20 cellular contexts compared by ENCODE assay signal in the genomic region with DNA sequence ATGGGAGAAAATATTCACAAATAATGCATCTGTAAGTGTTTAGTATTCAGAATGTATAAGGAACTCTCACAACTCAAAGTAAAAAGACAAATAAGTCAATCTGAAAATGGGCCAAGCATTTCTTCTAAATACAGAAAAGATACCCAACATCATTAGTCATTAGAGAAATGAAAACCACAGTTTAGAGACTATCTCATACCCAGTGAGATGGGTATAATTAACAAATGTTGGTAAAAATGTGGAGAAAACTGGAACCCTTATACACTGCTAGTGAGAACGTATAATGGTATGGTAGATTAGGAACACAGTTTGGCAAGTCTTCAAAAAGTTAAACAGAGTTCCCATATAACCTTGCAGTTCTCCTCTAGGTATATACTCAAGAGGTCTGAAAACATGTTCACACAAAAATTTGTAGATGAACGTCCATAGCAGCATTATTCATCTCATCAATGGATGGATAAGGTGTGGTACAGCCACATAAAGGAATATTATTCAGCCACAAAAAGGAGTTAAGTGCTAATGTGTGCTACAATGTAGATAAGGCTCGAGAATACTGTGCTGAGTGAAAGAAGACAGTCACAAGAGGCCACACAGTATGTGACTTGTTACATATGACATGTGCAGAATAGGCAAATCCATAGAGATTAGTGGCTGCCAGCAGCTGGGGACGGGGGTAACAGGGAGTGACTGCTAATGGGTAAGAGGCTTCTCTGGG. TPM values are rescaled to one million over a fixed set of nuclear protein-coding genes. Genes with fewer than 3 reads are reported as not detected.
DNase-seq lines count a peak whose midpoint lies in the region; ATAC-seq, FAIRE-seq and TF ChIP-seq lines count a peak whose summit lies in the region.
"Had no signal": no experiment of that assay in that cellular context is flagged by ENCODE, and none has a peak within 500 bp of the region (broad histone marks: within the 10 kb centered on the region; RNA-seq: fewer than 3 reads in every experiment).

No MANE protein-coding gene starts in this region.

- H3K4me1 Mint-ChIP-seq in activated T-cell treated with anti-CD3 and anti-CD28 coated beads, Interleukin-2, amount 50 U/mL, for 24 hours (ENCODE audit: low read depth), result peaks cover 52% of the 10 kb centered on the region
- H3K4me1 Mint-ChIP-seq in activated naive CD8-positive, alpha-beta T cell treated with anti-CD3 and anti-CD28 coated beads, Interleukin-2, amount 50 U/mL, for 24 hours, result peaks cover 50% of the 10 kb centered on the region
- H3K4me1 Mint-ChIP-seq in stimulated activated naive B cell treated with anti-CD40 and anti-IgM and Interleukin-4, amounts not matched to agents 10 μg/mL and 1 μg/mL and 100 μg/mL, for 72 hours, result peaks cover 25 to 64% of the 10 kb centered on the region in 2 donors

- ATAC-seq in activated naive CD8-positive, alpha-beta T cell treated with anti-CD3 and anti-CD28 coated beads, Interleukin-2, amount 50 U/mL, for 24 hours, result no peak
- no peak for ATAC-seq in stimulated activated naive B cell treated with anti-CD40 and anti-IgM and Interleukin-4, amounts not matched to agents 10 μg/mL and 1 μg/mL and 100 μg/mL, for 72 hours (replicated peaks)
- no peak for ATAC-seq in HG03469 (IDR thresholded peaks at IDR 0.05; ENCODE audit: unreplicated experiment)

- H3K27ac Mint-ChIP-seq in activated T-cell treated with anti-CD3 and anti-CD28 coated beads, Interleukin-2, amount 50 U/mL, for 24 hours, result peak overlapping the region; percentile 73
- peak overlapping the region; percentile 73 for H3K27ac Mint-ChIP-seq in activated naive CD8-positive, alpha-beta T cell treated with anti-CD3 and anti-CD28 coated beads, Interleukin-2, amount 50 U/mL, for 24 hours
- peak overlapping the region; percentile 26 for H3K27ac Mint-ChIP-seq in stimulated activated naive B cell treated with anti-CD40 and anti-IgM and Interleukin-4, amounts not matched to agents 10 μg/mL and 1 μg/mL and 100 μg/mL, for 72 hours

- no peaks in the 10 kb centered on the region for H3K27me3 Mint-ChIP-seq in activated T-cell treated with anti-CD3 and anti-CD28 coated beads, Interleukin-2, amount 50 U/mL, for 24 hours
- H3K27me3 Mint-ChIP-seq in activated naive CD8-positive, alpha-beta T cell treated with anti-CD3 and anti-CD28 coated beads, Interleukin-2, amount 50 U/mL, for 24 hours, result no peaks in the 10 kb centered on the region
- H3K27me3 Mint-ChIP-seq in stimulated activated naive B cell treated with anti-CD40 and anti-IgM and Interleukin-4, amounts not matched to agents 10 μg/mL and 1 μg/mL and 100 μg/mL, for 72 hours, result no peaks in the 10 kb centered on the region

- H3K9me3 Mint-ChIP-seq in activated T-cell treated with anti-CD3 and anti-CD28 coated beads, Interleukin-2, amount 50 U/mL, for 24 hours, result no peaks in the 10 kb centered on the region
- H3K9me3 Mint-ChIP-seq in activated naive CD8-positive, alpha-beta T cell treated with anti-CD3 and anti-CD28 coated beads, Interleukin-2, amount 50 U/mL, for 24 hours, result no peaks in the 10 kb centered on the region
- no peaks in the 10 kb centered on the region for H3K9me3 Mint-ChIP-seq in stimulated activated naive B cell treated with anti-CD40 and anti-IgM and Interleukin-4, amounts not matched to agents 10 μg/mL and 1 μg/mL and 100 μg/mL, for 72 hours

- TF ChIP-seq POLR2A in GM12891 (IDR thresholded peaks at IDR 0.05; ENCODE audit: low read depth, low read length) (0 out of 2 replicates have a peak, but pooled peaks have one; percentile 18), GM12892 (IDR thresholded peaks at IDR 0.05; ENCODE audit: low read depth, low read length) (no peak)

- H3K36me3 Mint-ChIP-seq in activated T-cell treated with anti-CD3 and anti-CD28 coated beads, Interleukin-2, amount 50 U/mL, for 24 hours (ENCODE audit: low read depth), result peaks cover 96% of the 10 kb centered on the region
- peaks cover 54% of the 10 kb centered on the region for H3K36me3 Mint-ChIP-seq in activated naive CD8-positive, alpha-beta T cell treated with anti-CD3 and anti-CD28 coated beads, Interleukin-2, amount 50 U/mL, for 24 hours (ENCODE audit: low read depth)
- H3K36me3 Mint-ChIP-seq in stimulated activated naive B cell treated with anti-CD40 and anti-IgM and Interleukin-4, amounts not matched to agents 10 μg/mL and 1 μg/mL and 100 μg/mL, for 72 hours, result peaks cover 36 to 46% of the 10 kb centered on the region in 2 donors

- H3K4me3 Mint-ChIP-seq in activated T-cell treated with anti-CD3 and anti-CD28 coated beads, Interleukin-2, amount 50 U/mL, for 24 hours, result no peak overlapping the region
- H3K4me3 Mint-ChIP-seq in activated naive CD8-positive, alpha-beta T cell treated with anti-CD3 and anti-CD28 coated beads, Interleukin-2, amount 50 U/mL, for 24 hours, result no peak overlapping the region
- no peak overlapping the region for H3K4me3 Mint-ChIP-seq in stimulated activated naive B cell treated with anti-CD40 and anti-IgM and Interleukin-4, amounts not matched to agents 10 μg/mL and 1 μg/mL and 100 μg/mL, for 72 hours

- FAIRE-seq in GM12891 (lab: Jason Lieb, UNC), result peak; percentile 60
- FAIRE-seq in GM12892 (lab: Jason Lieb, UNC), result no peak
- FAIRE-seq: A204.1, GM19239, H1 had no signal

- no peak for DNase-seq in activated T-cell treated with anti-CD3 and anti-CD28 coated beads, Interleukin-2, amount 50 U/mL, for 24 hours
- DNase-seq in activated T-cell treated with anti-CD3 and anti-CD28 coated beads for 4 hours (no peak), GM12891 (ENCODE audit: insufficient read length, low spot score) (no peak), GM12892 (ENCODE audit: insufficient read length) (no peak), EL (no peak)
- DNase-seq in activated naive CD8-positive, alpha-beta T cell treated with anti-CD3 and anti-CD28 coated beads, Interleukin-2, amount 50 U/mL, for 24 hours, result no peak
- DNase-seq in stimulated activated naive B cell treated with anti-CD40 and anti-IgM and Interleukin-4, amounts not matched to agents 10 μg/mL and 1 μg/mL and 100 μg/mL, for 72 hours, result no peak
- DNase-seq: C1 segment of cervical spinal cord, DMS 273 treated with DMSO at 0.1 percent for 48 hours, Karpas-422, MG63, NCI-H1092, NCI-H146, NCI-H2081, NCI-H774, PC-9 had no signal

TF ChIP-seq in GM12891, 5 proteins besides CTCF, POLR2A, EP300 and RAD21:
- TF ChIP-seq PAX5 (IDR thresholded peaks at IDR 0.05; ENCODE audit: insufficient read depth, low read length, severe bottlenecking), result no peak
- no peak for TF ChIP-seq POU2F2 (IDR thresholded peaks at IDR 0.05; ENCODE audit: low read depth, low read length)
- no peak for TF ChIP-seq TAF1 (IDR thresholded peaks at IDR 0.05; ENCODE audit: low read depth, low read length)
- TF ChIP-seq SPI1 (IDR thresholded peaks at IDR 0.05; ENCODE audit: low read depth, low read length), result no peak
- no peak for TF ChIP-seq POLR2AphosphoS5 (IDR thresholded peaks at IDR 0.05; ENCODE audit: low read depth, low read length)
TF ChIP-seq in GM12891: peak in this region for 0.

RNA-seq across cellular contexts. Expression of a gene that starts 5.9 kb away (rescaled TPM):
- 13.1 TPM for polyA plus RNA-seq in GM12891 (2012; ENCODE audit: low read depth, missing spikeins)
- 10.9 TPM for polyA plus RNA-seq in GM12892 (2012; ENCODE audit: missing spikeins)
